In the genomic region with DNA sequence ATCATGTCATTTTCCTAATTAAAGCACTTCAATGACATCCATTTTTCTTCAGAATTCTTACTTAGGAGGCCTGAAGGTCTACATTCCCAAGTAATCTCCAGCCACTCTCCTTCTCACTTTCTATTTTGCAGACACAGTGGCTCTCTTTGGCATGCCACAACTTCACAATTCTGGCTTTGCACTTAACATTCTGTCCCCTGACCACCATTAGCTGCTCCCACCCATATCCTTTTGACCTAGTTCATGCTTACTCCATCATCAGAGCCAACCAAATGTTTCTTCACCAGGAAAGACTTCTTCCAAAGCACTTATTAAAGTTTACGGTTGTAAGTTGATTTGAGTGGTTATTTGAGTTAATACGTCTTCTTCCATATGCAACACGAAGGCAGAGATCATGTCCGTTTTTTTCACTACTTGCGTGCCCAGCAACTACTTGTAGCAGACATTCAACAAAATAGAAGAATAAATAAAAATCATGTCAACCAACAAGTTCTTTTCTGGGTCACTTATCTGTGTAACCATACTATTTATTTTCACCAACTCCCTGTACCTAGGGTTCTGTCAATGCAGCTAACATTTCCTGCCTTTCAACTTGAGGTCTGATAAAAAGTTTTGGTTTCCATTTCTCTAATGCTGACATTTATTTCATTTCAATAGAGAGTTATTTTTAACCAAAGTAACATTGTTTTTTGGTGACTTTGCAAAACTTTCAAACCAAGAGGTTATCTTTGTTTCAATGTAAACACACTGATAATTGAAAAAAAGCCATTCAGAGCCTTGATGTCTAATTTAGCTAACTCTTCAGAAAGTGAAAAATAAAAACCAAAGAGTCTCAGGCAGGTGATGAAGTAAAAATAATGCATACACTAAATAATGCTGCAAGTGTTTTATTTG, we compare ENCODE assay signal across 9 cellular contexts. TPM values are rescaled to one million over a fixed set of nuclear protein-coding genes. Genes with fewer than 3 reads are reported as not detected.
DNase-seq lines count a peak whose midpoint lies in the region; ATAC-seq and TF ChIP-seq lines count a peak whose summit lies in the region.
"Had no signal": no experiment of that assay in that cellular context is flagged by ENCODE, and none has a peak within 500 bp of the region (broad histone marks: within the 10 kb centered on the region; RNA-seq: fewer than 3 reads in every experiment).

No MANE protein-coding gene starts in this region.

- H3K4me1 ChIP-seq in effector memory CD4-positive, alpha-beta T cell (ENCODE audit: control insufficient read depth, insufficient read depth, low read length, poor library complexity, severe bottlenecking), result peaks cover 19% of the 10 kb centered on the region
- H3K4me1 ChIP-seq: parathyroid adenoma had no signal

- intact Hi-C loops in sciatic nerve (cut with DNase I), result no loop called here
- intact Hi-C loops in left colon (cut with DNase I, micrococcal nuclease), result no loop called here

- H3K27ac ChIP-seq in effector memory CD4-positive, alpha-beta T cell (ENCODE audit: insufficient read depth, low read length, poor library complexity, severe bottlenecking), result no peak overlapping the region
- H3K27ac ChIP-seq: HL-60, parathyroid adenoma had no signal

- ATAC-seq in GM18909 (IDR thresholded peaks at IDR 0.05; ENCODE audit: poor library complexity, unreplicated experiment) (peak; percentile 78), HG02610 (IDR thresholded peaks at IDR 0.05; ENCODE audit: unreplicated experiment) (peak; percentile 71), sciatic nerve (peak; percentile 81), left colon (no peak)

- DNase-seq in MV-4-11 (lab: John Stamatoyannopoulos, UW) (peak; percentile 65), sciatic nerve (ENCODE audit: low spot score) (no peak), left colon (no peak), foreskin fibroblast (no peak)
- DNase-seq in effector memory CD4-positive, alpha-beta T cell, result no peak

- no peaks in the 10 kb centered on the region for H3K9me3 ChIP-seq in effector memory CD4-positive, alpha-beta T cell (ENCODE audit: control insufficient read depth, low read length)

- no peak for TF ChIP-seq CTCF in foreskin fibroblast (IDR thresholded peaks at IDR 0.05; ENCODE audit: low read depth, low read length)

- no peak overlapping the region for H3K4me3 ChIP-seq in foreskin fibroblast (ENCODE audit: low read depth in 1 of 2, low read length in 2 of 2)
- H3K4me3 ChIP-seq in effector memory CD4-positive, alpha-beta T cell (ENCODE audit: insufficient read depth, low read depth, low read length, poor library complexity, severe bottlenecking), result no peak overlapping the region

- no peaks in the 10 kb centered on the region for H3K36me3 ChIP-seq in effector memory CD4-positive, alpha-beta T cell (ENCODE audit: control insufficient read depth, insufficient read depth, low read length)

- no peaks in the 10 kb centered on the region for H3K27me3 ChIP-seq in effector memory CD4-positive, alpha-beta T cell (replicated peaks; ENCODE audit: control insufficient read depth, insufficient read depth, low read length, poor library complexity, severe bottlenecking)

RNA-seq across cellular contexts. Expression of a gene that starts 9.9 kb away (rescaled TPM):
- 25.7 TPM for total RNA-seq in sciatic nerve
- total RNA-seq in left colon, result 10 to 100 TPM; 31.1 to 33.9 TPM
